ENCODE assay signal across 20 cellular contexts in the genomic region with DNA sequence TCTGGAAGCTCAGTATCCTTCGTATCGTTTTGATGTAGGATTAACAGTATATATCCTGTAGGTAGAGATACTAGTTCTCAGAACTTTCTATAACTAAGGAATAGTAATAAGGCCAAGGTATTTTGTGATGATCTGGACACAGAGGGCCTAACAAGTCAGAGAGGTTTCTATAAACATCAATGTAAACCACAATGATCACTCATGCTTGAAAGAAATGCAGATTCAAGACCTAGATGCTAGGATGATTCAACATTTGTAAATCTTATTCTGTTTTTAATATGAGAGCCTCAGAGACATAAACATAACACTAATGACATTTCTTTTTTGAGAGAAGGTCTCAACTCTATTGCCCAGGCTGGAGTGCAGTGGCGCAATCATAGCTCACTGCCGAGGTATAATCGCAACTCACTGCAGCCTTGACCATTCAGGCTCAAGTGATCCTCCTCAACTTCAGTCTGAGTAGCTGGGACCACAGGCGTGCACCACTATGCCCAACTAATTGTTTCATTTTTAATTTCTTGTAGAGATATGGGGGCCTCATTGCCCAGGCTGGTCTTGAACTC. TPM values are rescaled to one million over a fixed set of nuclear protein-coding genes. Genes with fewer than 3 reads are reported as not detected.
DNase-seq lines count a peak whose midpoint lies in the region; ATAC-seq and TF ChIP-seq lines count a peak whose summit lies in the region.
"Had no signal": no experiment of that assay in that cellular context is flagged by ENCODE, and none has a peak within 500 bp of the region (broad histone marks: within the 10 kb centered on the region; RNA-seq: fewer than 3 reads in every experiment).

No MANE protein-coding gene starts in this region.

- no peak overlapping the region for H3K18ac ChIP-seq in neuronal stem cell (ENCODE audit: low read length)

- no peak overlapping the region for H3K14ac ChIP-seq in neuronal stem cell (ENCODE audit: low read length)

- no peak overlapping the region for H2AFZ ChIP-seq in neuronal stem cell (ENCODE audit: low read length)
- H2AFZ ChIP-seq: GM23248 had no signal

- no peak overlapping the region for H2BK5ac ChIP-seq in neuronal stem cell (ENCODE audit: low read length)

- no peak overlapping the region for H4K91ac ChIP-seq in neuronal stem cell (ENCODE audit: low read depth, low read length, poor library complexity)

- H2BK15ac ChIP-seq in neuronal stem cell (ENCODE audit: low read length) = no peak overlapping the region

- H3K4me1 ChIP-seq in CD8-positive, alpha-beta T cell (ENCODE audit: insufficient read depth, low read length) = no peaks in the 10 kb centered on the region
- no peaks in the 10 kb centered on the region for H3K4me1 ChIP-seq in neuronal stem cell (ENCODE audit: control insufficient read depth in 2 of 2, insufficient read depth in 1 of 2, low read depth in 1 of 2, low read length in 2 of 2)
- H3K4me1 ChIP-seq: HAP-1 had no signal

- no peak for ATAC-seq in activated T-cell treated with anti-CD3 and anti-CD28 coated beads, Interleukin-2, amount 50 U/mL, for 4 hours
- no peak for ATAC-seq in CD8-positive, alpha-beta T cell
- ATAC-seq in HG02870 (IDR thresholded peaks at IDR 0.05; ENCODE audit: unreplicated experiment) = no peak

- H3K4ac ChIP-seq in neuronal stem cell (ENCODE audit: low read length) = no peak overlapping the region

- no peak overlapping the region for H4K8ac ChIP-seq in neuronal stem cell (ENCODE audit: low read depth, low read length)

- no CpG with 5 or more reads among the region's 6 CpGs for WGBS in neuronal stem cell (ENCODE audit: extremely low coverage in 2 of 2, insufficient read length in 2 of 2, insufficient replicate concordance in 1 of 2), 2 donors

- POLR2A ChIA-PET in CD8-positive, alpha-beta T cell (lab: Charles Lee) = no interaction called here

- intact Hi-C loops in CD8-positive, alpha-beta T cell (cut with DNase I, micrococcal nuclease) = no loop called here

- H3K79me1 ChIP-seq in neuronal stem cell (ENCODE audit: low read depth, low read length) = peaks cover 1% of the 10 kb centered on the region

- no peaks in the 10 kb centered on the region for H3K4me1 Mint-ChIP-seq in activated T-cell treated with anti-CD3 and anti-CD28 coated beads, Interleukin-2, amount 50 U/mL, for 24 hours (ENCODE audit: low read depth)
- no peaks in the 10 kb centered on the region for H3K4me1 Mint-ChIP-seq in activated T-cell treated with anti-CD3 and anti-CD28 coated beads, Interleukin-2, amount 50 U/mL, for 4 hours (ENCODE audit: low read depth)
- no peaks in the 10 kb centered on the region for H3K4me1 Mint-ChIP-seq in CD8-positive, alpha-beta T cell (ENCODE audit: low read depth)
- H3K4me1 Mint-ChIP-seq: CD14-positive monocyte had no signal

- H2AK5ac ChIP-seq in neuronal stem cell (ENCODE audit: low read depth, low read length) = no peak overlapping the region

- no peak overlapping the region for H3K23ac ChIP-seq in neuronal stem cell (ENCODE audit: low read depth, low read length, poor library complexity)

- TF ChIP-seq CTCF in CD8-positive, alpha-beta T cell (IDR thresholded peaks at IDR 0.05) = no peak

- peaks cover 60% of the 10 kb centered on the region for H3K36me3 ChIP-seq in CD8-positive, alpha-beta T cell (ENCODE audit: insufficient read depth, low read length)
- H3K36me3 ChIP-seq in neuronal stem cell (replicated peaks in 1 of 2; ENCODE audit: control insufficient read depth in 2 of 2, insufficient read depth in 2 of 2, low read length in 2 of 2) = peaks cover 29 to 100% of the 10 kb centered on the region in 2 donors

- H3K9ac ChIP-seq in neuronal stem cell (ENCODE audit: low read depth, low read length, poor library complexity) = no peak overlapping the region
- H3K9ac ChIP-seq: BLaER1, GM23248 had no signal

- peaks cover 100% of the 10 kb centered on the region for H3K36me3 Mint-ChIP-seq in activated T-cell treated with anti-CD3 and anti-CD28 coated beads, Interleukin-2, amount 50 U/mL, for 24 hours (ENCODE audit: low read depth)
- H3K36me3 Mint-ChIP-seq in activated T-cell treated with anti-CD3 and anti-CD28 coated beads, Interleukin-2, amount 50 U/mL, for 4 hours (ENCODE audit: insufficient read depth) = peaks cover 58% of the 10 kb centered on the region
- H3K36me3 Mint-ChIP-seq in CD8-positive, alpha-beta T cell = peaks cover 98% of the 10 kb centered on the region

- H3K27ac Mint-ChIP-seq in activated T-cell treated with anti-CD3 and anti-CD28 coated beads, Interleukin-2, amount 50 U/mL, for 24 hours = peak overlapping the region; percentile 29
- peak overlapping the region; percentile 27 for H3K27ac Mint-ChIP-seq in CD8-positive, alpha-beta T cell
- H3K27ac Mint-ChIP-seq: IgD-negative memory B cell had no signal

- no peak for DNase-seq in activated T-cell treated with anti-CD3 and anti-CD28 coated beads, Interleukin-2, amount 50 U/mL, for 24 hours
- no peak for DNase-seq in activated T-cell treated with anti-CD3 and anti-CD28 coated beads, Interleukin-2, amount 50 U/mL, for 4 hours
- no peak for DNase-seq in CD8-positive, alpha-beta T cell
- DNase-seq in M059J (ENCODE audit: low read depth) = peak; percentile 31
- peak; percentile 1 for DNase-seq in kidney glomerular epithelial cell (lab: John Stamatoyannopoulos, UW)
- no peak for DNase-seq in neuronal stem cell (ENCODE audit: low spot score)
- DNase-seq in RPMI8226 = no peak
- DNase-seq: 8988T; CD4-positive, alpha-beta memory T cell; DMS 273 treated with DMSO at 0.1 percent for 48 hours; DMS53; DND-41; EL; GM23248 had no signal

- H3K9me3 ChIP-seq in CD8-positive, alpha-beta T cell (ENCODE audit: low read length) = no peaks in the 10 kb centered on the region
- H3K9me3 ChIP-seq in neuronal stem cell (replicated peaks in 1 of 2; ENCODE audit: control insufficient read depth in 2 of 2, insufficient read depth in 1 of 2, low read depth in 1 of 2, low read length in 2 of 2) = no peaks in the 10 kb centered on the region
- H3K9me3 ChIP-seq: BLaER1, HAP-1 had no signal

- H3K27me3 ChIP-seq in CD8-positive, alpha-beta T cell (ENCODE audit: insufficient read depth, low read length) = no peaks in the 10 kb centered on the region
- no peaks in the 10 kb centered on the region for H3K27me3 ChIP-seq in neuronal stem cell (ENCODE audit: control insufficient read depth in 3 of 3, insufficient read depth in 3 of 3, low read depth in 1 of 3, low read length in 3 of 3)
- H3K27me3 ChIP-seq: BLaER1 had no signal

- no peak overlapping the region for H2BK12ac ChIP-seq in neuronal stem cell (ENCODE audit: low read length)

- no peaks in the 10 kb centered on the region for H3K9me3 Mint-ChIP-seq in activated T-cell treated with anti-CD3 and anti-CD28 coated beads, Interleukin-2, amount 50 U/mL, for 24 hours
- no peaks in the 10 kb centered on the region for H3K9me3 Mint-ChIP-seq in activated T-cell treated with anti-CD3 and anti-CD28 coated beads, Interleukin-2, amount 50 U/mL, for 4 hours
- H3K9me3 Mint-ChIP-seq in CD8-positive, alpha-beta T cell = no peaks in the 10 kb centered on the region
- H3K9me3 Mint-ChIP-seq: CD14-positive monocyte; CD4-positive, alpha-beta memory T cell; IgD-negative memory B cell had no signal

- CTCF ChIA-PET in CD8-positive, alpha-beta T cell (lab: Charles Lee) = interaction anchor here (0.7 kb wide), 1 partner anchor 1455 kb away, joined by 3 read pairs; no protein-coding TSS in a partner anchor

- no peak overlapping the region for H3K27ac ChIP-seq in CD8-positive, alpha-beta T cell (ENCODE audit: low read depth, low read length)
- no peak overlapping the region for H3K27ac ChIP-seq in neuronal stem cell (replicated peaks; ENCODE audit: low read length)
- H3K27ac ChIP-seq: BLaER1, GM23248, HL-60 had no signal

- no peak overlapping the region for H3K4me3 Mint-ChIP-seq in activated T-cell treated with anti-CD3 and anti-CD28 coated beads, Interleukin-2, amount 50 U/mL, for 24 hours
- H3K4me3 Mint-ChIP-seq in activated T-cell treated with anti-CD3 and anti-CD28 coated beads, Interleukin-2, amount 50 U/mL, for 4 hours = no peak overlapping the region
- H3K4me3 Mint-ChIP-seq in CD8-positive, alpha-beta T cell = no peak overlapping the region
- H3K4me3 Mint-ChIP-seq: CD14-positive monocyte; CD4-positive, alpha-beta memory T cell had no signal

- H2BK120ac ChIP-seq in neuronal stem cell (ENCODE audit: low read depth, low read length) = no peak overlapping the region

- H3K27me3 Mint-ChIP-seq in activated T-cell treated with anti-CD3 and anti-CD28 coated beads, Interleukin-2, amount 50 U/mL, for 24 hours = no peaks in the 10 kb centered on the region
- no peaks in the 10 kb centered on the region for H3K27me3 Mint-ChIP-seq in activated T-cell treated with anti-CD3 and anti-CD28 coated beads, Interleukin-2, amount 50 U/mL, for 4 hours (ENCODE audit: low read depth)
- H3K27me3 Mint-ChIP-seq in CD8-positive, alpha-beta T cell (ENCODE audit: low read depth) = no peaks in the 10 kb centered on the region
- H3K27me3 Mint-ChIP-seq: CD4-positive, alpha-beta memory T cell; IgD-negative memory B cell had no signal

- no peak overlapping the region for H3K4me3 ChIP-seq in CD8-positive, alpha-beta T cell (ENCODE audit: low read depth, low read length)
- peak overlapping the region in 1 of 2 donors; percentile 53 for H3K4me3 ChIP-seq in neuronal stem cell (ENCODE audit: low read length in 2 of 2)
- H3K4me3 ChIP-seq: BLaER1, GM23248, HAP-1 had no signal

- H3K4me2 ChIP-seq in neuronal stem cell (ENCODE audit: insufficient read depth, low read length, poor library complexity, severe bottlenecking) = no peak overlapping the region
- H3K4me2 ChIP-seq: BLaER1 had no signal

RNA-seq across cellular contexts. Expression of gene SUPT16H, which starts 16.2 kb away (rescaled TPM):
- 100 to 1,000 TPM; 166 to 187 (median 173) TPM for total RNA-seq in activated T-cell treated with anti-CD3 and anti-CD28 coated beads, Interleukin-2, amount 50 U/mL, for 4 hours
- 10 to 100 TPM; 53.5 to 54.9 TPM for total RNA-seq in CD8-positive, alpha-beta T cell
- total RNA-seq in M059J (2014; rRNA removed; shearing (Covaris generic)) = 76.9 and 115 TPM in 2 replicates
- polyA plus RNA-seq in neuronal stem cell (2013, experiment 1 of 2) = 124 TPM
- polyA plus RNA-seq in neuronal stem cell (2013, experiment 2 of 2) = 125 TPM

Comparison
In these comparisons a context has a peak if more than half of its experiments do, and no peak if none do; other contexts are left out.
1. DNase-seq: peak in M059J (single experiment) and kidney glomerular epithelial cell (single experiment); none in activated T-cell treated with anti-CD3 and anti-CD28 coated beads, Interleukin-2, amount 50 U/mL, for 24 hours (single experiment), activated T-cell treated with anti-CD3 and anti-CD28 coated beads, Interleukin-2, amount 50 U/mL, for 4 hours (single experiment), CD8-positive, alpha-beta T cell (0 of 7), neuronal stem cell (single experiment) and RPMI8226 (single experiment).